8 cellular contexts compared by ENCODE assay signal in the genomic region with DNA sequence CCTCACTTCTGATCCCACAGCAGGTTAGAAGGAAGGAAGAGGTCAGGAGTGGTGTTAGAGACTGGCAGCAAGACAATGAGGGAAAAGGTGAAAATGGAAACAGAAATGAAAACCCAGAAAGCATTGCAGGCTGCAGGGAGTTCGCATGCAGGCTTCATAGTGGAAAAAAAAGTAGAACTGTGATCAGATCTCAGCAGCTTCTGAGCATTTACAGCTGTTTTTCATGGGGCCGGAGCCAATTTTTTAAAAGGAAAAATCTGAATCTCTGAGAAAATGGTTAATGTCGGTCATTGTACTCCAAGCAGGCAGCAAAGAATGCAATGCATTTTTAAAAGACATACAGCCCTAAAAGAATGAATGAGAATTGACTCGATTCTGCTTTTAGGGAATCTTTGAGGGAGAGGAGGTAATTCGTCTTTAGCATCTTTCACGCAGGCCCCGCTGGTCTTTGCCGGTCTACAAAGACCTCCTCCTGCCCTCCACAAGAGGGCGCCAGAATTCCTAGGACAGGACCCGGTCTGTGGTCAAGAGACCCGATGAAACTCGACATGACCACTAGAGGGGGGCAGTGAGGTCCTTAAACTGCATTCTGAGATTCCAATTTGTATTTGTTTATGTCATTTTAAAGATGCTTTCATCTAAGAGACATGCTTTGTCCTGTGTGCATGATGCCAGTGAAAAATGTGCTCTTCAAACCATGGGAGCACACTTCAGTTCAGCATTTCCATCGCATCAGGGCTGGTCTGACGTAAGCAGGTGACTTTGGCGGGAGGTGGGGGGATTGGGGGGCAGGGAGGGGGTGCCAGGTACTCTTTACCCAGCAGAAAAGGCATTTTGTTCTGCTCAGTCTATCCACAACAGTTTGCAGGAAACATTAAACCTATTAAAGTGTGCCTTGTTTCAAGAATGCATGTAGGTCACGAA. TPM values are rescaled to one million over a fixed set of nuclear protein-coding genes. Genes with fewer than 3 reads are reported as not detected.
DNase-seq lines count a peak whose midpoint lies in the region; ATAC-seq and TF ChIP-seq lines count a peak whose summit lies in the region.

No MANE protein-coding gene starts in this region.

- no peaks in the 10 kb centered on the region for H3F3A ChIP-seq in GM23338 (replicated peaks; ENCODE audit: low read depth)

- TF ChIP-seq CTCF in GM23338 (conservative IDR thresholded peaks at IDR 0.05; ENCODE audit: low read depth in 2 of 2) (peak; percentile 100), LNCAP (IDR thresholded peaks at IDR 0.05) (peak; percentile 99)

- H3K4me2 ChIP-seq in GM23338 = no peak overlapping the region

- H3K9me2 ChIP-seq in GM23338 (ENCODE audit: insufficient read depth) = no peaks in the 10 kb centered on the region

- DNase-seq in EH (ENCODE audit: low read depth) = peak; percentile 84
- peak; percentile 96 for DNase-seq in GM23338 (ENCODE audit: low spot score)
- DNase-seq in RPMI7951 (ENCODE audit: low read depth) = peak; percentile 71
- peak; percentile 74 for DNase-seq in activated T-helper 1 cell treated with anti-CD3 and anti-CD28 coated beads, Interleukin-12 subunit alpha, Interleukin-12 subunit beta, Interleukin-2, Interleukin-4 antibody, amounts not matched to agents 30 ng/mL and 10 ng/mL and 1 ng/mL, durations not matched to agents 14 hours and 24 hours and 36 hours (ENCODE audit: low spot score)
- DNase-seq in fibroblast of the conjunctiva (ENCODE audit: low read depth) = peak; percentile 79
- peak; percentile 46 for DNase-seq in non-pigmented ciliary epithelial cell (ENCODE audit: low read depth)
- DNase-seq in superior temporal gyrus (ENCODE audit: extremely low spot score) = peak; percentile 92

- peak; percentile 97 for ATAC-seq in GM23338

- H4K20me1 ChIP-seq in GM23338 (replicated peaks; ENCODE audit: insufficient read depth) = no peaks in the 10 kb centered on the region

- H3K27ac ChIP-seq in GM23338 (ENCODE audit: low read depth) = no peak overlapping the region

- peaks cover 13% of the 10 kb centered on the region for H3K4me1 Mint-ChIP-seq in GM23338
- peaks cover 11% of the 10 kb centered on the region for H3K4me1 Mint-ChIP-seq in activated T-helper 1 cell treated with anti-CD3 and anti-CD28 coated beads, Interleukin-12 subunit alpha, Interleukin-12 subunit beta, Interleukin-2, Interleukin-4 antibody, amounts not matched to agents 30 ng/mL and 10 ng/mL and 1 ng/mL, durations not matched to agents 14 hours and 24 hours and 36 hours (ENCODE audit: low read depth)

- no peaks in the 10 kb centered on the region for H3K27me3 ChIP-seq in GM23338 (ENCODE audit: insufficient read depth)

- peak overlapping the region; percentile 20; the same call in 1 of the 2 replicates for H2AFZ ChIP-seq in GM23338

- H3K36me3 Mint-ChIP-seq in GM23338 (ENCODE audit: low read depth) = no peaks in the 10 kb centered on the region
- no peaks in the 10 kb centered on the region for H3K36me3 Mint-ChIP-seq in activated T-helper 1 cell treated with anti-CD3 and anti-CD28 coated beads, Interleukin-12 subunit alpha, Interleukin-12 subunit beta, Interleukin-2, Interleukin-4 antibody, amounts not matched to agents 30 ng/mL and 10 ng/mL and 1 ng/mL, durations not matched to agents 14 hours and 24 hours and 36 hours (ENCODE audit: low read depth)

- peaks cover 3% of the 10 kb centered on the region for H3K27me3 Mint-ChIP-seq in GM23338 (ENCODE audit: insufficient read depth, low read depth, poor library complexity)
- H3K27me3 Mint-ChIP-seq in activated T-helper 1 cell treated with anti-CD3 and anti-CD28 coated beads, Interleukin-12 subunit alpha, Interleukin-12 subunit beta, Interleukin-2, Interleukin-4 antibody, amounts not matched to agents 30 ng/mL and 10 ng/mL and 1 ng/mL, durations not matched to agents 14 hours and 24 hours and 36 hours (ENCODE audit: insufficient read depth) = peaks cover 6% of the 10 kb centered on the region

- peaks cover 10% of the 10 kb centered on the region; the same call in 2 of the 3 replicates for H3K9me3 Mint-ChIP-seq in GM23338
- peaks cover 12% of the 10 kb centered on the region for H3K9me3 Mint-ChIP-seq in activated T-helper 1 cell treated with anti-CD3 and anti-CD28 coated beads, Interleukin-12 subunit alpha, Interleukin-12 subunit beta, Interleukin-2, Interleukin-4 antibody, amounts not matched to agents 30 ng/mL and 10 ng/mL and 1 ng/mL, durations not matched to agents 14 hours and 24 hours and 36 hours

- H3K4me3 ChIP-seq in GM23338 = no peak overlapping the region

- H3K36me3 ChIP-seq in GM23338 (ENCODE audit: insufficient read depth) = no peaks in the 10 kb centered on the region

- H3K79me2 ChIP-seq in GM23338 (replicated peaks; ENCODE audit: insufficient read depth) = no peaks in the 10 kb centered on the region

- intact Hi-C loops in activated T-helper 1 cell treated with anti-CD3 and anti-CD28 coated beads, Interleukin-12 subunit alpha, Interleukin-12 subunit beta, Interleukin-2, Interleukin-4 antibody, amounts not matched to agents 30 ng/mL and 10 ng/mL and 1 ng/mL, durations not matched to agents 14 hours and 24 hours and 36 hours (cut with micrococcal nuclease) = loop anchor here (1.0 to 10.0 kb wide), 10 partner anchors 69 to 609 kb away; no protein-coding TSS in a partner anchor

- H3K4me1 ChIP-seq in GM23338 (ENCODE audit: insufficient read depth) = no peaks in the 10 kb centered on the region

- H3K4me3 Mint-ChIP-seq in GM23338 = no peak overlapping the region
- no peak overlapping the region for H3K4me3 Mint-ChIP-seq in activated T-helper 1 cell treated with anti-CD3 and anti-CD28 coated beads, Interleukin-12 subunit alpha, Interleukin-12 subunit beta, Interleukin-2, Interleukin-4 antibody, amounts not matched to agents 30 ng/mL and 10 ng/mL and 1 ng/mL, durations not matched to agents 14 hours and 24 hours and 36 hours

- 0 out of 2 replicates have a peak overlapping the region, but pooled peaks have one; percentile 47 for H3K27ac Mint-ChIP-seq in GM23338
- no peak overlapping the region for H3K27ac Mint-ChIP-seq in activated T-helper 1 cell treated with anti-CD3 and anti-CD28 coated beads, Interleukin-12 subunit alpha, Interleukin-12 subunit beta, Interleukin-2, Interleukin-4 antibody, amounts not matched to agents 30 ng/mL and 10 ng/mL and 1 ng/mL, durations not matched to agents 14 hours and 24 hours and 36 hours

TF ChIP-seq in GM23338, 12 proteins besides CTCF, POLR2A, EP300 and RAD21:
- TF ChIP-seq, protein P1, sequence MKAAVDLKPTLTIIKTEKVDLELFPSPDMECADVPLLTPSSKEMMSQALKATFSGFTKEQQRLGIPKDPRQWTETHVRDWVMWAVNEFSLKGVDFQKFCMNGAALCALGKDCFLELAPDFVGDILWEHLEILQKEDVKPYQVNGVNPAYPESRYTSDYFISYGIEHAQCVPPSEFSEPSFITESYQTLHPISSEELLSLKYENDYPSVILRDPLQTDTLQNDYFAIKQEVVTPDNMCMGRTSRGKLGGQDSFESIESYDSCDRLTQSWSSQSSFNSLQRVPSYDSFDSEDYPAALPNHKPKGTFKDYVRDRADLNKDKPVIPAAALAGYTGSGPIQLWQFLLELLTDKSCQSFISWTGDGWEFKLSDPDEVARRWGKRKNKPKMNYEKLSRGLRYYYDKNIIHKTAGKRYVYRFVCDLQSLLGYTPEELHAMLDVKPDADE (IDR thresholded peaks at IDR 0.05) = no peak
- 0 out of 2 replicates have a peak, but pooled peaks have one; percentile 17 for TF ChIP-seq CREB1 (CRISPR knock-in tag; IDR thresholded peaks at IDR 0.05; ENCODE audit: low read depth)

RNA-seq across cellular contexts. Expression of a gene that starts 43.7 kb away (rescaled TPM):
- not detected in 2 replicates for total RNA-seq in GM23338 (2014; rRNA removed; shearing (Covaris generic))
- polyA plus RNA-seq in GM23338 (2016; fragmentation: Nextera tagmentation; extraction: Ambion mirVana) = not detected in 2 replicates
- total RNA-seq in RPMI7951 (2014; rRNA removed; shearing (Covaris generic)) = not detected in 2 replicates
- total RNA-seq in activated T-helper 1 cell treated with anti-CD3 and anti-CD28 coated beads, Interleukin-12 subunit alpha, Interleukin-12 subunit beta, Interleukin-2, Interleukin-4 antibody, amounts not matched to agents 30 ng/mL and 10 ng/mL and 1 ng/mL, durations not matched to agents 14 hours and 24 hours and 36 hours = not detected in 2 replicates

Comparison
In these comparisons a context has a peak if more than half of its experiments do, and no peak if none do; other contexts are left out.
1. DNase-seq: peak in every context shown above with its lines; median percentile 96 in GM23338; 92 in superior temporal gyrus; 84 in EH; 79 in fibroblast of the conjunctiva; 74 in activated T-helper 1 cell treated with anti-CD3 and anti-CD28 coated beads, Interleukin-12 subunit alpha, Interleukin-12 subunit beta, Interleukin-2, Interleukin-4 antibody, amounts not matched to agents 30 ng/mL and 10 ng/mL and 1 ng/mL, durations not matched to agents 14 hours and 24 hours and 36 hours; 71 in RPMI7951; 46 in non-pigmented ciliary epithelial cell.